ENCODE assay signal across 8 cellular contexts in the genomic region with DNA sequence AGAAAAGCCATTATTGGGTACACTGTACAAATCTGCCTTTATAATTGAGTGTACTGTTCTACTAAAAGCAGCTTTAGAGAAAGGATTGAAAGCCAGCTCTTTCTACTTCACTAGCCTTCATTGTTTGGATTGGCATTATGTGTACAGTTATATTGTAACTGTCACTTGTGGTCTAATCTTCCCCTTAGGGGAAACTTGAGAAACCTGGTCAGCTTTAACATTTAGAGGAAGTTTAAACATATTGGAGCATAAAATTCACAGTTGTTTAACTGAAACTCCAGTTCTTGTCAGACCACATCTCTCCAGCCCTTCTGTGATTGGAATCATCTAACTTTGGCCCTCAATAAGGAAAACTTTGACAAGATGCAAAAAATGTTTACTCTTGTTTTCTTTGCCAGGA. TPM values are rescaled to one million over a fixed set of nuclear protein-coding genes. Genes with fewer than 3 reads are reported as not detected.
DNase-seq lines count a peak whose midpoint lies in the region; ATAC-seq and TF ChIP-seq lines count a peak whose summit lies in the region.

No MANE protein-coding gene starts in this region.

- H3K27me3 Mint-ChIP-seq in activated naive CD8-positive, alpha-beta T cell treated with anti-CD3 and anti-CD28 coated beads, Interleukin-2, amount 10 ng/mL, durations not matched to agents 7 days and 5 days: no peaks in the 10 kb centered on the region

- peaks cover 23% of the 10 kb centered on the region for H3K36me3 Mint-ChIP-seq in activated naive CD8-positive, alpha-beta T cell treated with anti-CD3 and anti-CD28 coated beads, Interleukin-2, amount 10 ng/mL, durations not matched to agents 7 days and 5 days

- intact Hi-C loops in heart left ventricle (cut with DNase I) (no loop called here), right cardiac atrium (cut with DNase I) (no loop called here)

- peak overlapping the region; percentile 15 for H3K27ac Mint-ChIP-seq in activated naive CD8-positive, alpha-beta T cell treated with anti-CD3 and anti-CD28 coated beads, Interleukin-2, amount 10 ng/mL, durations not matched to agents 7 days and 5 days

- H3K4me1 Mint-ChIP-seq in activated naive CD8-positive, alpha-beta T cell treated with anti-CD3 and anti-CD28 coated beads, Interleukin-2, amount 10 ng/mL, durations not matched to agents 7 days and 5 days: peaks cover 65% of the 10 kb centered on the region

- DNase-seq in heart left ventricle: no peak
- DNase-seq in right cardiac atrium: no peak
- DNase-seq in activated naive CD8-positive, alpha-beta T cell treated with anti-CD3 and anti-CD28 coated beads, Interleukin-2, amount 10 ng/mL, durations not matched to agents 7 days and 5 days: no peak
- DNase-seq in renal cortical epithelial cell (ENCODE audit: low read depth): peak; percentile 75
- DNase-seq in cerebellar nuclear complex (lab: John Stamatoyannopoulos, UW): no peak
- no peak for DNase-seq in stimulated activated CD4-positive, alpha-beta T cell treated with anti-CD3 and anti-CD28 coated beads, Interleukin-4, amount 100 ng/mL, for 1 hour
- no peak for DNase-seq in NCI-H146 treated with DMSO at 0.1 percent for 48 hours (lab: John Stamatoyannopoulos, UW; ENCODE audit: unreplicated experiment)

- peaks cover 0 to 6% (median 0%) of the 10 kb centered on the region in 9 donors for H3K36me3 ChIP-seq in heart left ventricle

- peak overlapping the region in 11 of 12 donors; percentile 14 to 82 (median 50) for H3K27ac ChIP-seq in heart left ventricle
- H3K27ac ChIP-seq in right cardiac atrium (ENCODE audit: low read length): no peak overlapping the region

- POLR2A ChIA-PET in activated naive CD8-positive, alpha-beta T cell treated with anti-CD3 and anti-CD28 coated beads, Interleukin-2, amount 10 ng/mL, durations not matched to agents 7 days and 5 days (lab: Charles Lee): no interaction called here

- no peak for TF ChIP-seq POLR2A in heart left ventricle (IDR thresholded peaks at IDR 0.05)

- H3K4me3 ChIP-seq in heart left ventricle: peak overlapping the region in 8 of 12 donors; percentile 4 to 38 (median 26)
- H3K4me3 ChIP-seq in right cardiac atrium (ENCODE audit: low read length): no peak overlapping the region

- H3K9me3 Mint-ChIP-seq in activated naive CD8-positive, alpha-beta T cell treated with anti-CD3 and anti-CD28 coated beads, Interleukin-2, amount 10 ng/mL, durations not matched to agents 7 days and 5 days: no peaks in the 10 kb centered on the region

- no peak for TF ChIP-seq CTCF in heart left ventricle (IDR thresholded peaks at IDR 0.05)

- H3K4me3 Mint-ChIP-seq in activated naive CD8-positive, alpha-beta T cell treated with anti-CD3 and anti-CD28 coated beads, Interleukin-2, amount 10 ng/mL, durations not matched to agents 7 days and 5 days: peak overlapping the region; percentile 53

- H3K4me1 ChIP-seq in heart left ventricle (peaks cover 14 to 94% (median 78%) of the 10 kb centered on the region in 12 donors), right cardiac atrium (ENCODE audit: control insufficient read depth, insufficient read depth, low read length) (peaks cover 16% of the 10 kb centered on the region)

- ATAC-seq in heart left ventricle (no peak), right cardiac atrium (no peak), HG03442 (IDR thresholded peaks at IDR 0.05; ENCODE audit: unreplicated experiment) (peak; percentile 61)
- no peak for ATAC-seq in activated naive CD8-positive, alpha-beta T cell treated with anti-CD3 and anti-CD28 coated beads, Interleukin-2, amount 10 ng/mL, durations not matched to agents 7 days and 5 days (ENCODE audit: low read depth)

- H3K9me3 ChIP-seq in heart left ventricle (no peaks in the 10 kb centered on the region), right cardiac atrium (ENCODE audit: control insufficient read depth, low read length) (no peaks in the 10 kb centered on the region)

- H3K27me3 ChIP-seq in heart left ventricle (no peaks in the 10 kb centered on the region), right cardiac atrium (ENCODE audit: control insufficient read depth, insufficient read depth) (no peaks in the 10 kb centered on the region)

RNA-seq across cellular contexts. Expression of a gene that starts 24.6 kb away (rescaled TPM):
- total RNA-seq in heart left ventricle: 100 to 1,000 TPM in 6 of 9 donors, 10 to 100 TPM in 3; 80.3 to 221 (median 147) TPM
- 10 to 100 TPM; 16.3 to 65.2 TPM for polyA plus RNA-seq in heart left ventricle
- total RNA-seq in right cardiac atrium: 100 to 1,000 TPM in 3 of 4 donors, 10 to 100 TPM in 1; 64.9 to 170 (median 116) TPM
- polyA plus RNA-seq in right cardiac atrium: 29.7 TPM
- total RNA-seq in activated naive CD8-positive, alpha-beta T cell treated with anti-CD3 and anti-CD28 coated beads, Interleukin-2, amount 10 ng/mL, durations not matched to agents 7 days and 5 days: 10 to 100 TPM; 86.5 to 86.8 TPM
- 29.0 and 76.5 TPM in 2 replicates for total RNA-seq in renal cortical epithelial cell
